16 cellular contexts compared by ENCODE assay signal in genomic region chr12:130425698-130426245, GRCh38.
DNase-seq lines count a peak whose midpoint lies in the region; ATAC-seq and TF ChIP-seq lines count a peak whose summit lies in the region.
"Had no signal": no experiment of that assay in that cellular context is flagged by ENCODE, and none has a peak within 500 bp of the region (broad histone marks: within the 10 kb centered on the region; RNA-seq: fewer than 3 reads in every experiment).

No MANE protein-coding gene starts in this region.

- no peaks in the 10 kb centered on the region for H3K36me3 Mint-ChIP-seq in nephron progenitor cell (ENCODE audit: low read depth)
- H3K36me3 Mint-ChIP-seq: CD4-positive, CD25-positive, alpha-beta regulatory T cell had no signal

- H3K27me3 ChIP-seq in spleen (replicated peaks in 1 of 7) (no peaks in the 10 kb centered on the region), left lung (no peaks in the 10 kb centered on the region), thyroid gland (no peaks in the 10 kb centered on the region)
- H3K27me3 ChIP-seq: BLaER1 treated with 17β-estradiol and CSF1 and Interleukin-3, amounts not matched to agents 10 nM and 100 nM had no signal

- no peaks in the 10 kb centered on the region for H3K4me1 Mint-ChIP-seq in stimulated activated naive CD8-positive, alpha-beta T cell treated with anti-CD3 and anti-CD28 coated beads, Interleukin-15, amount 100 ng/mL, for 72 hours
- peaks cover 37% of the 10 kb centered on the region for H3K4me1 Mint-ChIP-seq in nephron progenitor cell
- H3K4me1 Mint-ChIP-seq: CD4-positive, CD25-positive, alpha-beta regulatory T cell; GM23338 had no signal

- H3K9me3 Mint-ChIP-seq in stimulated activated naive CD8-positive, alpha-beta T cell treated with anti-CD3 and anti-CD28 coated beads, Interleukin-15, amount 100 ng/mL, for 72 hours = no peaks in the 10 kb centered on the region
- no peaks in the 10 kb centered on the region for H3K9me3 Mint-ChIP-seq in nephron progenitor cell

- TF ChIP-seq POLR2A in spleen (IDR thresholded peaks at IDR 0.05) = no peak
- TF ChIP-seq POLR2A in thyroid gland (IDR thresholded peaks at IDR 0.05) = no peak

- no peak overlapping the region for H3K27ac Mint-ChIP-seq in stimulated activated naive CD8-positive, alpha-beta T cell treated with anti-CD3 and anti-CD28 coated beads, Interleukin-15, amount 100 ng/mL, for 72 hours
- H3K27ac Mint-ChIP-seq in nephron progenitor cell = peak overlapping the region; percentile 36
- H3K27ac Mint-ChIP-seq: CD4-positive, CD25-positive, alpha-beta regulatory T cell; GM23338 had no signal

- H3K4me3 ChIP-seq in spleen (no peak overlapping the region), left lung (no peak overlapping the region), thyroid gland (replicated peaks in 1 of 3) (no peak overlapping the region)
- H3K4me3 ChIP-seq: BLaER1 treated with 17β-estradiol and CSF1 and Interleukin-3, amounts not matched to agents 10 nM and 100 nM; GM12878; GM23338; HAP-1 had no signal

- peak; percentile 15 for ATAC-seq in stimulated activated naive CD8-positive, alpha-beta T cell treated with anti-CD3 and anti-CD28 coated beads, Interleukin-15, amount 100 ng/mL, for 72 hours
- no peak for ATAC-seq in stimulated activated naive CD8-positive, alpha-beta T cell treated with anti-CD3 and anti-CD28 coated beads, Interleukin-15, Interleukin-2, amounts not matched to agents 100 U/mL and 50 U/mL, for 24 hours
- ATAC-seq in GM21825 (IDR thresholded peaks at IDR 0.05; ENCODE audit: unreplicated experiment) (no peak), left lung (no peak)
- ATAC-seq: GM12878, GM23338, HepG2 had no signal

- 87 to 93% (median 89%) methylated on average over 19 to 20 of the region's 20 CpGs for WGBS in spleen, 5 donors
- 74 to 81% methylated on average over 18 to 19 of the region's 20 CpGs for WGBS in thyroid gland, 2 donors

- no peaks in the 10 kb centered on the region for H3K27me3 Mint-ChIP-seq in stimulated activated naive CD8-positive, alpha-beta T cell treated with anti-CD3 and anti-CD28 coated beads, Interleukin-15, amount 100 ng/mL, for 72 hours
- H3K27me3 Mint-ChIP-seq in nephron progenitor cell (ENCODE audit: low read depth, poor library complexity) = peaks cover 10% of the 10 kb centered on the region
- H3K27me3 Mint-ChIP-seq: CD4-positive, CD25-positive, alpha-beta regulatory T cell had no signal

- H3K27ac ChIP-seq in spleen (no peak overlapping the region), left lung (no peak overlapping the region), thyroid gland (no peak overlapping the region)
- H3K27ac ChIP-seq: BLaER1 treated with 17β-estradiol and CSF1 and Interleukin-3, amounts not matched to agents 10 nM and 100 nM had no signal

- H3K36me3 ChIP-seq in spleen = no peaks in the 10 kb centered on the region
- H3K36me3 ChIP-seq in left lung = no peaks in the 10 kb centered on the region
- H3K36me3 ChIP-seq in thyroid gland = no peaks in the 10 kb centered on the region
- H3K36me3 ChIP-seq: BLaER1 treated with 17β-estradiol and CSF1 and Interleukin-3, amounts not matched to agents 10 nM and 100 nM; HAP-1 had no signal

- H3K9me3 ChIP-seq in spleen (no peaks in the 10 kb centered on the region), left lung (no peaks in the 10 kb centered on the region), thyroid gland (no peaks in the 10 kb centered on the region)
- H3K9me3 ChIP-seq: BLaER1 treated with 17β-estradiol and CSF1 and Interleukin-3, amounts not matched to agents 10 nM and 100 nM; HAP-1 had no signal

- TF ChIP-seq CTCF in nephron progenitor cell (IDR thresholded peaks at IDR 0.05) (no peak), spleen (IDR thresholded peaks at IDR 0.05 in 8 of 11, conservative IDR thresholded peaks at IDR 0.05 in 3 of 11) (no peak), left lung (IDR thresholded peaks at IDR 0.05) (no peak), thyroid gland (IDR thresholded peaks at IDR 0.05) (no peak)

- no peak for DNase-seq in stimulated activated naive CD8-positive, alpha-beta T cell treated with anti-CD3 and anti-CD28 coated beads, Interleukin-15, amount 100 ng/mL, for 72 hours
- DNase-seq in stimulated activated naive CD8-positive, alpha-beta T cell treated with anti-CD3 and anti-CD28 coated beads, Interleukin-15, Interleukin-2, amounts not matched to agents 100 U/mL and 50 U/mL, for 24 hours = no peak
- DNase-seq in nephron progenitor cell (no peak), spleen (peak; percentile 70), left lung (no peak), thyroid gland (no peak)
- DNase-seq in activated naive CD4-positive, alpha-beta T cell treated with Interleukin-2 at 50 U/mL for 16 hours = no peak
- DNase-seq: ACHN; CD4-positive, CD25-positive, alpha-beta regulatory T cell; DMS79 had no signal

- no peaks in the 10 kb centered on the region for H3K4me1 ChIP-seq in spleen
- no peaks in the 10 kb centered on the region for H3K4me1 ChIP-seq in left lung
- no peaks in the 10 kb centered on the region for H3K4me1 ChIP-seq in thyroid gland
- H3K4me1 ChIP-seq: HAP-1 had no signal

- intact Hi-C loops in spleen (cut with DNase I; ENCODE audit: low total_unique reads) = no loop called here
- intact Hi-C loops in left lung (cut with DNase I) = no loop called here
- intact Hi-C loops in thyroid gland (cut with DNase I) = no loop called here

- no peak overlapping the region for H3K4me3 Mint-ChIP-seq in stimulated activated naive CD8-positive, alpha-beta T cell treated with anti-CD3 and anti-CD28 coated beads, Interleukin-15, amount 100 ng/mL, for 72 hours
- H3K4me3 Mint-ChIP-seq in nephron progenitor cell = no peak overlapping the region
- H3K4me3 Mint-ChIP-seq: CD4-positive, CD25-positive, alpha-beta regulatory T cell; GM23338 had no signal
